Comparison of ENCODE assay signal across 1 cellular context in genomic region chr5:79561525-79561893, GRCh38.
TF ChIP-seq lines count a peak whose summit lies in the region.

No MANE protein-coding gene starts in this region.

TF ChIP-seq in GM23338, 12 proteins besides CTCF, POLR2A, EP300 and RAD21 (continued from another document):
- TF ChIP-seq EZH2phosphoT487 (IDR thresholded peaks at IDR 0.05; ENCODE audit: unreplicated experiment) (no peak), POLR2AphosphoS5 (IDR thresholded peaks at IDR 0.05; ENCODE audit: low read depth) (no peak), ZNF114 (CRISPR knock-in tag; IDR thresholded peaks at IDR 0.05) (no peak), ETS1 (IDR thresholded peaks at IDR 0.05) (no peak), REST (IDR thresholded peaks at IDR 0.05; ENCODE audit: unreplicated experiment) (no peak), CREB1 (CRISPR knock-in tag; IDR thresholded peaks at IDR 0.05; ENCODE audit: low read depth) (no peak), ZNF331 (CRISPR knock-in tag; IDR thresholded peaks at IDR 0.05; ENCODE audit: low read depth) (no peak), EZH2 (IDR thresholded peaks at IDR 0.05; ENCODE audit: low read depth, unreplicated experiment) (no peak)
